In the genomic region with DNA sequence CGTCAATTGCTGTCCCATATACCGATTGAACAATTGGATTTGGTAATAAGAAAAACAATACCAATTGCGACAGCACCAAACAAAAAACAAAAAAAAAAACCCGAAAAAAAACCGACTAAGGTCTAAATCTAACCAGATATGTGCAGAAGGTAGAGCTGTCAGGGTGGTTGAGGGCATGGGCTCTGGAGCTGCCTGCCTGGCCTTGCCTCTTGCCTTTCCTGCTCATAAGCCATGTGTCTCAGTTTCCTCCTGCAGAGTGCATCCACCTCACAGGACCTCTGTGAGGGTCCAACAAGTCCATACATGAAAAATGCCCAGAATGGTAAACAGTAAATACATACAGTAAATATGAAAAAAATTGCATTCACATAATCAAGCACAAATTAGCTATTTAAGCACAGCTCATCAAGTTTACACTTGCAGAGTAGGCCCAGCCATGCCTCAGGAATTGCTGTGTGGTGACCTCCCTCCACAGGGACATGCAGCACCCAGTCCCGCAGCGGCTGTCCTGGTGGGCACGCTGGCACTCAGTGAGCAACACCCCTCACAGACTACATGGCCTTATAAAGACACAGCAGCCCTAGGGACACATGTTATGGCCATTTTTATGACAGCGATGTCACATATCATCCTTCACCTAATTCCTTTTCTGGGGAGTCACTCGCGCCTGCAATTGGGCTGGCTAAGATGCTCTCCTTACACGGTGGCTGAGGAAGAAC, we compare ENCODE assay signal across 11 cellular contexts. TPM values are rescaled to one million over a fixed set of nuclear protein-coding genes. Genes with fewer than 3 reads are reported as not detected.
DNase-seq lines count a peak whose midpoint lies in the region; ATAC-seq, FAIRE-seq and TF ChIP-seq lines count a peak whose summit lies in the region.
"Had no signal": no experiment of that assay in that cellular context is flagged by ENCODE, and none has a peak within 500 bp of the region (broad histone marks: within the 10 kb centered on the region; RNA-seq: fewer than 3 reads in every experiment).

No MANE protein-coding gene starts in this region.

- H3K36me3 ChIP-seq in DND-41 (ENCODE audit: insufficient read depth, low read length) = no peaks in the 10 kb centered on the region
- H3K36me3 ChIP-seq in K562 (ENCODE audit: control insufficient read depth, insufficient read depth, low read length) = no peaks in the 10 kb centered on the region

- no peak for TF ChIP-seq EP300 in K562 (IDR thresholded peaks at IDR 0.05; ENCODE audit: low read length)

- H3K36me3 Mint-ChIP-seq in natural killer cell treated with Interleukin-12 subunit alpha and Interleukin-12 subunit beta and Interleukin-15 and Interleukin-18, amount 100 ng/mL, for 72 hours = no peaks in the 10 kb centered on the region

- DNase-seq in DND-41 = no peak
- no peak for DNase-seq in Jurkat, Clone E6-1 (ENCODE audit: low read depth, low spot score)
- no peak for DNase-seq in K562 (ENCODE audit: extremely low read depth in 1 of 4, low spot score in 3 of 4)
- DNase-seq in natural killer cell treated with Interleukin-12 subunit alpha and Interleukin-12 subunit beta and Interleukin-15 and Interleukin-18, amount 100 ng/mL, for 72 hours (ENCODE audit: low spot score) = no peak
- DNase-seq in superior temporal gyrus (ENCODE audit: extremely low spot score) = no peak
- DNase-seq in NCI-H226 = no peak
- DNase-seq: DMS153, NCI-H1417 treated with DMSO at 0.1 percent for 48 hours had no signal

- TF ChIP-seq RAD21 in K562 (CRISPR knock-in tag; conservative IDR thresholded peaks at IDR 0.05 in 1 of 2, IDR thresholded peaks at IDR 0.05 in 1 of 2) = no peak

- H3K79me2 ChIP-seq in DND-41 (ENCODE audit: insufficient read depth, low read length) = no peaks in the 10 kb centered on the region
- no peaks in the 10 kb centered on the region for H3K79me2 ChIP-seq in K562 (ENCODE audit: control insufficient read depth, insufficient read depth, low read length)

- TF ChIP-seq POLR2A in K562 (conservative IDR thresholded peaks at IDR 0.05) = no peak

- peak overlapping the region; percentile 34 for H3K9ac ChIP-seq in DND-41 (ENCODE audit: low read depth, low read length)
- H3K9ac ChIP-seq in K562 (ENCODE audit: insufficient read depth in 1 of 2, low read depth in 2 of 2, low read length in 2 of 2) = no peak overlapping the region

- no peak overlapping the region; the same call in 1 of the 2 replicates for H3K27ac ChIP-seq in DND-41 (ENCODE audit: low read length)
- H3K27ac ChIP-seq in K562 (ENCODE audit: extremely low read depth, low read depth, low read length) = no peak overlapping the region
- H3K27ac ChIP-seq: HL-60 had no signal

- H3K9me1 ChIP-seq in K562 (ENCODE audit: control insufficient read depth, insufficient read depth, low read length) = no peaks in the 10 kb centered on the region

- H3K27me3 Mint-ChIP-seq in natural killer cell treated with Interleukin-12 subunit alpha and Interleukin-12 subunit beta and Interleukin-15 and Interleukin-18, amount 100 ng/mL, for 72 hours = peaks cover 7 to 9% of the 10 kb centered on the region in 2 donors

- in situ Hi-C loops in K562 (cut with MboI) = no loop called here

- no peaks in the 10 kb centered on the region for H3K9me3 Mint-ChIP-seq in natural killer cell treated with Interleukin-12 subunit alpha and Interleukin-12 subunit beta and Interleukin-15 and Interleukin-18, amount 100 ng/mL, for 72 hours

- H4K20me1 ChIP-seq in DND-41 (ENCODE audit: insufficient read depth, low read length) (no peaks in the 10 kb centered on the region), K562 (replicated peaks; ENCODE audit: control insufficient read depth, insufficient read depth, low read length) (no peaks in the 10 kb centered on the region)

- TF ChIP-seq CTCF in DND-41 (IDR thresholded peaks at IDR 0.05; ENCODE audit: borderline replicate concordance, extremely low read depth, low read length, poor library complexity, severe bottlenecking) (no peak), K562 (IDR thresholded peaks at IDR 0.05 in 2 of 3, conservative IDR thresholded peaks at IDR 0.05 in 1 of 3; ENCODE audit: insufficient read depth in 2 of 3, low read depth in 1 of 3, low read length in 3 of 3) (no peak)

- H3K4me1 Mint-ChIP-seq in natural killer cell treated with Interleukin-12 subunit alpha and Interleukin-12 subunit beta and Interleukin-15 and Interleukin-18, amount 100 ng/mL, for 72 hours (ENCODE audit: low read depth in 2 of 2) = peaks cover 7 to 9% of the 10 kb centered on the region in 2 donors

- peak overlapping the region; percentile 75 to 90 for H3K27ac Mint-ChIP-seq in natural killer cell treated with Interleukin-12 subunit alpha and Interleukin-12 subunit beta and Interleukin-15 and Interleukin-18, amount 100 ng/mL, for 72 hours

- H2AFZ ChIP-seq in DND-41 (ENCODE audit: low read depth, low read length) (peak overlapping the region; percentile 71), K562 (ENCODE audit: low read depth, low read length) (peak overlapping the region; percentile 55; the same call in 1 of the 2 replicates)

- no peak for FAIRE-seq in K562 (lab: Jason Lieb, UNC)

- peak overlapping the region; percentile 57 for H3K4me2 ChIP-seq in DND-41 (ENCODE audit: insufficient read depth, low read length)
- H3K4me2 ChIP-seq in K562 (ENCODE audit: insufficient read depth, low read length) = no peak overlapping the region

- no peaks in the 10 kb centered on the region for H3K27me3 ChIP-seq in DND-41 (ENCODE audit: insufficient read depth, low read length, poor library complexity)
- no peaks in the 10 kb centered on the region for H3K27me3 ChIP-seq in K562 (ENCODE audit: control insufficient read depth in 2 of 2, insufficient read depth in 2 of 2, low read length in 2 of 2)

- no peaks in the 10 kb centered on the region for H3K9me3 ChIP-seq in DND-41 (ENCODE audit: insufficient read depth, low read length, severe bottlenecking)
- H3K9me3 ChIP-seq in K562 (replicated peaks; ENCODE audit: control insufficient read depth, insufficient read depth, low read depth, low read length) = 0 out of 2 replicates have a peak, but pooled peaks cover 2% of the 10 kb centered on the region

- POLR2A ChIA-PET in K562 (lab: Yijun Ruan, JAX) = no interaction called here

- ATAC-seq in DND-41 (ENCODE audit: insufficient read depth, low read depth) (no peak), K562 (no peak), GM19328 (IDR thresholded peaks at IDR 0.05; ENCODE audit: unreplicated experiment) (no peak)
- ATAC-seq in natural killer cell treated with Interleukin-12 subunit alpha and Interleukin-12 subunit beta and Interleukin-15 and Interleukin-18, amount 100 ng/mL, for 72 hours = no peak

- H3K4me1 ChIP-seq in DND-41 (ENCODE audit: insufficient read depth, low read length) = peaks cover 6% of the 10 kb centered on the region
- H3K4me1 ChIP-seq in K562 (replicated peaks in 1 of 2; ENCODE audit: control insufficient read depth in 2 of 2, insufficient read depth in 2 of 2, low read length in 2 of 2) = no peaks in the 10 kb centered on the region; a peak in 1 of 5 replicates

- CTCF ChIA-PET in K562 (lab: Yijun Ruan, JAX; ENCODE audit: low intra/inter-chr PET ratio) = interaction anchor here (0.6 to 0.9 kb wide), 2 partner anchors 235 to 336 kb away, joined by 3 to 4 read pairs; no protein-coding TSS in a partner anchor

- 50% methylated on average over 10 of the region's 12 CpGs for WGBS in K562 (ENCODE audit: insufficient coverage, low coverage, missing lambda C conversion rate)

- BruUV-seq in K562 (replicated peaks; lab: Mats Ljungman, UMichigan) = no TSS peak

- H3K4me3 Mint-ChIP-seq in natural killer cell treated with Interleukin-12 subunit alpha and Interleukin-12 subunit beta and Interleukin-15 and Interleukin-18, amount 100 ng/mL, for 72 hours = peak overlapping the region; percentile 59

- intact Hi-C loops in K562 (cut with micrococcal nuclease) = loop anchor here (10.0 kb wide), 1 partner anchor 308 kb away; no protein-coding TSS in a partner anchor

- H3K4me3 ChIP-seq in DND-41 (ENCODE audit: low read depth in 1 of 2, low read length in 2 of 2) = peak overlapping the region in 1 of 2 experiments; percentile 43; a peak in 2 of 4 replicates
- H3K4me3 ChIP-seq in Jurkat, Clone E6-1 (ENCODE audit: low read length) = peak overlapping the region; percentile 40
- no peak overlapping the region for H3K4me3 ChIP-seq in K562

RNA-seq across cellular contexts. Expression of gene TBC1D28, which starts 17.9 kb away (rescaled TPM):
- not detected for polyA plus RNA-seq in Jurkat, Clone E6-1 (2012; ENCODE audit: insufficient read depth, insufficient read length)
- not detected in 2 replicates for total RNA-seq in K562 (2011; cell fraction: chromatin; rRNA removed; ENCODE audit: low replicate concordance)
- total RNA-seq in K562 (2011; cell fraction: nucleolus; rRNA removed) = not detected in 2 replicates
- not detected in 2 replicates for total RNA-seq in K562 (2011; cell fraction: nucleoplasm; rRNA removed)
- total RNA-seq in K562 (2014; rRNA removed) (not detected in 2 replicates), K562 (2014; rRNA removed; fragmentation: Illumina TruSeq; extraction: Trizol) (not detected in 2 replicates), K562 (2015; rRNA removed; fragmentation: Illumina TruSeq; extraction: Trizol) (not detected in 2 replicates), K562 (2021) (not detected in 2 replicates)
- polyA plus RNA-seq in K562 (2011; rRNA removed) (not detected in 2 replicates), K562 (2014; fragmentation: Illumina TruSeq; extraction: Trizol) (not detected in 2 replicates), K562 (2014; fragmentation: Nextera tagmentation; extraction: Ambion mirVana) (not detected), K562 (2014; rRNA removed) (0.07 TPM in 1 of 2 replicates, not detected in the other)
- not detected in 2 replicates for polyA plus RNA-seq in K562 (2011; cell fraction: cytosol; rRNA removed)
- polyA plus RNA-seq in K562 (2011; cell fraction: nucleus; rRNA removed) = not detected in 2 replicates
- polyA plus RNA-seq in K562 (2012) = not detected in 2 replicates
- not detected in 2 replicates for polyA minus RNA-seq in K562 (2011; rRNA and poly(A)+ RNA removed)
- not detected in 2 replicates for polyA minus RNA-seq in K562 (2011; cell fraction: cytosol; rRNA and poly(A)+ RNA removed)
- polyA minus RNA-seq in K562 (2011; cell fraction: nucleus; rRNA and poly(A)+ RNA removed) = not detected in 2 replicates
- total RNA-seq in natural killer cell treated with Interleukin-12 subunit alpha and Interleukin-12 subunit beta and Interleukin-15 and Interleukin-18, amount 100 ng/mL, for 72 hours = not detected
- total RNA-seq: SK-MEL-5 had no signal

RNA-seq across cellular contexts. Expression of gene FOXO3B, which starts 55.8 kb away (rescaled TPM):
- polyA plus RNA-seq in Jurkat, Clone E6-1 (2012; ENCODE audit: insufficient read depth, insufficient read length) = 1.3 TPM
- total RNA-seq in K562 (2011; cell fraction: chromatin; rRNA removed; ENCODE audit: low replicate concordance) = 6.4 and 7.8 TPM in 2 replicates
- total RNA-seq in K562 (2011; cell fraction: nucleolus; rRNA removed) = 5.9 and 6.5 TPM in 2 replicates
- total RNA-seq in K562 (2011; cell fraction: nucleoplasm; rRNA removed) = 4.7 and 5.1 TPM in 2 replicates
- total RNA-seq in K562 (2014; rRNA removed) (2.7 and 3.8 TPM in 2 replicates), K562 (2014; rRNA removed; fragmentation: Illumina TruSeq; extraction: Trizol) (1.1 and 1.3 TPM in 2 replicates), K562 (2015; rRNA removed; fragmentation: Illumina TruSeq; extraction: Trizol) (1.6 and 1.8 TPM in 2 replicates), K562 (2021) (3.9 and 5.2 TPM in 2 replicates)
- polyA plus RNA-seq in K562 (2011; rRNA removed) (2.4 and 4.0 TPM in 2 replicates), K562 (2014; fragmentation: Illumina TruSeq; extraction: Trizol) (3.9 and 5.0 TPM in 2 replicates), K562 (2014; fragmentation: Nextera tagmentation; extraction: Ambion mirVana) (under 1 TPM; 0.25 to 0.41 TPM), K562 (2014; rRNA removed) (2.4 TPM in 2 replicates)
- polyA plus RNA-seq in K562 (2011; cell fraction: cytosol; rRNA removed) = 4.9 and 8.8 TPM in 2 replicates
- polyA plus RNA-seq in K562 (2011; cell fraction: nucleus; rRNA removed) = 4.1 and 9.4 TPM in 2 replicates
- 1.8 and 2.1 TPM in 2 replicates for polyA plus RNA-seq in K562 (2012)
- polyA minus RNA-seq in K562 (2011; rRNA and poly(A)+ RNA removed) = 5.5 and 6.2 TPM in 2 replicates
- 3.3 TPM in 2 replicates for polyA minus RNA-seq in K562 (2011; cell fraction: cytosol; rRNA and poly(A)+ RNA removed)
- 4.7 and 5.2 TPM in 2 replicates for polyA minus RNA-seq in K562 (2011; cell fraction: nucleus; rRNA and poly(A)+ RNA removed)
- total RNA-seq in natural killer cell treated with Interleukin-12 subunit alpha and Interleukin-12 subunit beta and Interleukin-15 and Interleukin-18, amount 100 ng/mL, for 72 hours = 1 to 10 TPM; 3.8 to 9.6 TPM
